In the genomic region with DNA sequence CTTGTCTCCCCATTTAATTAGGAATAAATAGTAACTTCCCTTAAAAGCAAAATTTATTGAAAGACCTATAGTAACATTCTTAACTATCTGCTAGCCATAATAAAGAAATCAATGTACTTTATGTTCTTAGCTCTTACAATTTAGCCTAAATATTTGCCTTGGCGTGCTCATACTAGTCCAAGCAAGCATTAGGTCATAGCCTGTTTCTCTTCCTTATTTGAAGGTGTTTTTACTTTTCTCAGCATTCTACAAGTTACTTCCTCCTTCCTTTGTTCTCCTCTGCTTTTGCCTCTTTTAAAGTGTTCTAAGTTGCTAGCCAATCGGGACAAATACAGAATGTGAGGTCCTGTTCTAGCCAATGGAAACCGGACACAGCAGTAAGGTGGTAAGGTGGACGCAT, we compare ENCODE assay signal across 4 cellular contexts. TPM values are rescaled to one million over a fixed set of nuclear protein-coding genes. Genes with fewer than 3 reads are reported as not detected.
"Had no signal": no experiment of that assay in that cellular context is flagged by ENCODE, and none has a peak within 500 bp of the region (broad histone marks: within the 10 kb centered on the region; RNA-seq: fewer than 3 reads in every experiment).

No MANE protein-coding gene starts in this region.

RNA-seq across cellular contexts. Expression of gene FMO1, which starts 24.0 kb away (rescaled TPM):
- total RNA-seq: activated naive CD4-positive, alpha-beta T cell treated with anti-CD3 and anti-CD28 coated beads for 36 hours; activated T-cell treated with anti-CD3 and anti-CD28 coated beads, Interleukin-2, amount 50 U/mL, for 4 hours; mesothelial cell of epicardium had no signal
- polyA plus RNA-seq: neural cell had no signal

RNA-seq across cellular contexts. Expression of gene FMO2, which starts 39.2 kb away (rescaled TPM):
- total RNA-seq: activated naive CD4-positive, alpha-beta T cell treated with anti-CD3 and anti-CD28 coated beads for 36 hours; mesothelial cell of epicardium had no signal
- polyA plus RNA-seq: neural cell had no signal
